Comparison of ENCODE assay signal across 8 cellular contexts in genomic region chr4:76690091-76690905, GRCh38.
DNase-seq lines count a peak whose midpoint lies in the region; ATAC-seq, FAIRE-seq and TF ChIP-seq lines count a peak whose summit lies in the region.

No MANE protein-coding gene starts in this region.

- H3K4me1 Mint-ChIP-seq in activated T-helper 1 cell treated with anti-CD3 and anti-CD28 coated beads, Interleukin-12 subunit alpha, Interleukin-12 subunit beta, Interleukin-2, Interleukin-4 antibody, amounts not matched to agents 30 ng/mL and 10 ng/mL and 1 ng/mL, durations not matched to agents 14 hours and 24 hours and 36 hours (ENCODE audit: low read depth): peaks cover 27% of the 10 kb centered on the region

- H3K9me3 ChIP-seq in heart right ventricle (no peaks in the 10 kb centered on the region), testis (no peaks in the 10 kb centered on the region)

- peak overlapping the region in 1 of 10 donors; percentile 35 for H3K27ac ChIP-seq in heart right ventricle
- H3K27ac ChIP-seq in testis: no peak overlapping the region
- H3K27ac ChIP-seq in caudate nucleus (ENCODE audit: low read depth, low read length): no peak overlapping the region

- no peak for TF ChIP-seq CTCF in heart right ventricle (IDR thresholded peaks at IDR 0.05)
- no peak for TF ChIP-seq CTCF in testis (IDR thresholded peaks at IDR 0.05)

- H3K36me3 Mint-ChIP-seq in activated T-helper 1 cell treated with anti-CD3 and anti-CD28 coated beads, Interleukin-12 subunit alpha, Interleukin-12 subunit beta, Interleukin-2, Interleukin-4 antibody, amounts not matched to agents 30 ng/mL and 10 ng/mL and 1 ng/mL, durations not matched to agents 14 hours and 24 hours and 36 hours (ENCODE audit: low read depth): peaks cover 1% of the 10 kb centered on the region

- H3K4me1 ChIP-seq in heart right ventricle (peaks cover 0 to 46% (median 28%) of the 10 kb centered on the region in 9 donors), testis (no peaks in the 10 kb centered on the region)

- peaks cover 0 to 89% (median 17%) of the 10 kb centered on the region in 7 donors for H3K27me3 ChIP-seq in heart right ventricle
- no peaks in the 10 kb centered on the region for H3K27me3 ChIP-seq in testis

- no peak for TF ChIP-seq POLR2A in testis (IDR thresholded peaks at IDR 0.05)

- 26 to 39% methylated on average over 12 of the region's 12 CpGs for WGBS in heart right ventricle, 2 donors
- WGBS in testis, 2 donors: 23 to 31% methylated on average over 12 of the region's 12 CpGs

- H3K4me3 ChIP-seq in heart right ventricle (peak overlapping the region in 9 of 10 donors; percentile 20 to 61 (median 59)), testis (peak overlapping the region; percentile 41 to 47)

- FAIRE-seq in islet of Langerhans (lab: Jason Lieb, UNC): peak; percentile 78

- peaks cover 77% of the 10 kb centered on the region for H3K27me3 Mint-ChIP-seq in activated T-helper 1 cell treated with anti-CD3 and anti-CD28 coated beads, Interleukin-12 subunit alpha, Interleukin-12 subunit beta, Interleukin-2, Interleukin-4 antibody, amounts not matched to agents 30 ng/mL and 10 ng/mL and 1 ng/mL, durations not matched to agents 14 hours and 24 hours and 36 hours (ENCODE audit: insufficient read depth)

- DNase-seq in heart right ventricle (no peak), Right ventricle myocardium superior (no peak), testis (no peak), caudate nucleus (lab: John Stamatoyannopoulos, UW) (no peak), NK-92 (lab: John Stamatoyannopoulos, UW; ENCODE audit: unreplicated experiment) (no peak)
- no peak for DNase-seq in activated T-helper 1 cell treated with anti-CD3 and anti-CD28 coated beads, Interleukin-12 subunit alpha, Interleukin-12 subunit beta, Interleukin-2, Interleukin-4 antibody, amounts not matched to agents 30 ng/mL and 10 ng/mL and 1 ng/mL, durations not matched to agents 14 hours and 24 hours and 36 hours (ENCODE audit: low spot score)

- intact Hi-C loops in heart right ventricle (cut with DNase I) (no loop called here), Right ventricle myocardium superior (cut with DNase I) (no loop called here), testis (cut with DNase I; ENCODE audit: low total_unique reads) (no loop called here)
- intact Hi-C loops in activated T-helper 1 cell treated with anti-CD3 and anti-CD28 coated beads, Interleukin-12 subunit alpha, Interleukin-12 subunit beta, Interleukin-2, Interleukin-4 antibody, amounts not matched to agents 30 ng/mL and 10 ng/mL and 1 ng/mL, durations not matched to agents 14 hours and 24 hours and 36 hours (cut with micrococcal nuclease): no loop called here

- H3K4me3 Mint-ChIP-seq in activated T-helper 1 cell treated with anti-CD3 and anti-CD28 coated beads, Interleukin-12 subunit alpha, Interleukin-12 subunit beta, Interleukin-2, Interleukin-4 antibody, amounts not matched to agents 30 ng/mL and 10 ng/mL and 1 ng/mL, durations not matched to agents 14 hours and 24 hours and 36 hours: peak overlapping the region; percentile 72

- H3K36me3 ChIP-seq in heart right ventricle (no peaks in the 10 kb centered on the region), testis (ENCODE audit: low read depth, missing control alignments) (no peaks in the 10 kb centered on the region)

- H3K9me3 Mint-ChIP-seq in activated T-helper 1 cell treated with anti-CD3 and anti-CD28 coated beads, Interleukin-12 subunit alpha, Interleukin-12 subunit beta, Interleukin-2, Interleukin-4 antibody, amounts not matched to agents 30 ng/mL and 10 ng/mL and 1 ng/mL, durations not matched to agents 14 hours and 24 hours and 36 hours: no peaks in the 10 kb centered on the region

- ATAC-seq in heart right ventricle (no peak), Right ventricle myocardium superior (ENCODE audit: poor library complexity) (no peak), HG03097 (IDR thresholded peaks at IDR 0.05; ENCODE audit: low FRiP score, unreplicated experiment) (no peak)

- no peak overlapping the region for H3K27ac Mint-ChIP-seq in activated T-helper 1 cell treated with anti-CD3 and anti-CD28 coated beads, Interleukin-12 subunit alpha, Interleukin-12 subunit beta, Interleukin-2, Interleukin-4 antibody, amounts not matched to agents 30 ng/mL and 10 ng/mL and 1 ng/mL, durations not matched to agents 14 hours and 24 hours and 36 hours
